Comparison of ENCODE assay signal across 16 cellular contexts in the genomic region with DNA sequence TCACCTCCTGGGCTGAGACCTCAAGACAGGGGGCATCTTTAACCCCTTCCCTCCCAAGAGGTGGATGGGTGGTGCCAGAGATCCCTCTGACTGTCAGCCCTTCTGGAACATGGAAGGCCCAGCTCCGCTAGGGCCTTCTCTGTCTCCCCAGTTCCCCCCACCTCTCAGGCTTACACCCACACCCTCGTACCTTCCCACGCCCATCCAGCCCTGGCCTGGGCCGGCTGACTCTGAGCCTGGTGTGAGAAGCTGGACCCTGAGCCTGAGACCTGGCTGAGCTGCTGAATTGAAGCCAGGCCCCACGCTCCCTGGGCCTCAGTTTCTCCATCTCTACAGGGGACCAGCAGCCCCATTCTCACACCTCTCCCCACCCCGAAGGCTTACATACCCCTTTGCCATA. TPM values are rescaled to one million over a fixed set of nuclear protein-coding genes. Genes with fewer than 3 reads are reported as not detected.
DNase-seq lines count a peak whose midpoint lies in the region; ATAC-seq and TF ChIP-seq lines count a peak whose summit lies in the region.
"Had no signal": no experiment of that assay in that cellular context is flagged by ENCODE, and none has a peak within 500 bp of the region (broad histone marks: within the 10 kb centered on the region; RNA-seq: fewer than 3 reads in every experiment).

No MANE protein-coding gene starts in this region.

- TF ChIP-seq POLR2A in esophagus squamous epithelium (IDR thresholded peaks at IDR 0.05): no peak

- H3K27ac ChIP-seq in BLaER1 (peak overlapping the region; percentile 61), Panc1 (ENCODE audit: low read length) (peak overlapping the region; percentile 100), esophagus squamous epithelium (peak overlapping the region; percentile 93 to 98 (median 98)), trophoblast cell (ENCODE audit: low read depth, low read length) (no peak overlapping the region), hepatocyte (no peak overlapping the region)

- H3K36me3 ChIP-seq in BLaER1: no peaks in the 10 kb centered on the region
- peaks cover 21% of the 10 kb centered on the region for H3K36me3 ChIP-seq in Panc1 (ENCODE audit: control insufficient read depth, insufficient read depth, low read length)
- peaks cover 12 to 59% (median 17%) of the 10 kb centered on the region in 3 donors for H3K36me3 ChIP-seq in esophagus squamous epithelium
- peaks cover 35 to 38% of the 10 kb centered on the region in 2 experiments for H3K36me3 ChIP-seq in trophoblast cell (ENCODE audit: control insufficient read depth in 1 of 2, insufficient read depth in 2 of 2, low read length in 2 of 2)
- H3K36me3 ChIP-seq in hepatocyte (replicated peaks; ENCODE audit: insufficient read depth, low read depth): no peaks in the 10 kb centered on the region

- BruUV-seq in Panc1 (replicated peaks; lab: Mats Ljungman, UMichigan): no TSS peak

- TF ChIP-seq CTCF in Panc1 (IDR thresholded peaks at IDR 0.05) (no peak), esophagus squamous epithelium (IDR thresholded peaks at IDR 0.05) (no peak), hepatocyte (IDR thresholded peaks at IDR 0.05; ENCODE audit: poor library complexity) (no peak)

- H3K27me3 ChIP-seq in BLaER1 (peaks cover 43% of the 10 kb centered on the region), Panc1 (ENCODE audit: control insufficient read depth, insufficient read depth, low read length) (no peaks in the 10 kb centered on the region), esophagus squamous epithelium (peaks cover 0 to 5% (median 0%) of the 10 kb centered on the region in 4 donors), trophoblast cell (ENCODE audit: insufficient read depth, low read length) (no peaks in the 10 kb centered on the region), hepatocyte (no peaks in the 10 kb centered on the region)

- H3K79me2 ChIP-seq in trophoblast cell (ENCODE audit: control insufficient read depth, insufficient read depth, low read length, poor library complexity) (peaks cover 24% of the 10 kb centered on the region), hepatocyte (peaks cover 73% of the 10 kb centered on the region)

- H3K23ac ChIP-seq in trophoblast cell (ENCODE audit: low read length): no peak overlapping the region

- WGBS in esophagus squamous epithelium, 2 donors: 54 to 71% methylated on average over 3 to 4 of the region's 6 CpGs
- WGBS in trophoblast cell (ENCODE audit: extremely low coverage, insufficient coverage, insufficient read length): no CpG with 5 or more reads among the region's 6 CpGs
- 95% methylated on average over 6 of the region's 6 CpGs for WGBS in hepatocyte (ENCODE audit: low lambda C conversion rate, missing lambda C conversion rate)

- peak overlapping the region; percentile 25 for H2AK5ac ChIP-seq in trophoblast cell (ENCODE audit: low read length)

- H4K91ac ChIP-seq in trophoblast cell (ENCODE audit: low read depth, low read length): peak overlapping the region; percentile 99

- H3K4me2 ChIP-seq in BLaER1 (peak overlapping the region; percentile 78), trophoblast cell (ENCODE audit: low read length) (no peak overlapping the region), hepatocyte (no peak overlapping the region)

- in situ Hi-C loops in Panc1 (cut with HindIII; ENCODE audit: low pct_unique_long_range_greater_than_20kb, low sequenced_read_pairs): no loop called here

- H4K8ac ChIP-seq in trophoblast cell (ENCODE audit: low read depth, low read length): no peak overlapping the region

- H4K20me1 ChIP-seq in BLaER1: peaks cover 32% of the 10 kb centered on the region
- H4K20me1 ChIP-seq in hepatocyte (ENCODE audit: insufficient read depth, poor library complexity, severe bottlenecking): no peaks in the 10 kb centered on the region

- H4K12ac ChIP-seq in trophoblast cell (ENCODE audit: low read depth, low read length): no peak overlapping the region

- peaks cover 66% of the 10 kb centered on the region for H3K79me1 ChIP-seq in trophoblast cell (ENCODE audit: low read length)

- H3K18ac ChIP-seq in trophoblast cell (ENCODE audit: low read length): peak overlapping the region; percentile 58

- H3K4me1 ChIP-seq in BLaER1: peaks cover 81% of the 10 kb centered on the region
- peaks cover 64% of the 10 kb centered on the region for H3K4me1 ChIP-seq in Panc1 (ENCODE audit: control insufficient read depth, insufficient read depth, low read length)
- H3K4me1 ChIP-seq in esophagus squamous epithelium: peaks cover 38 to 100% (median 52%) of the 10 kb centered on the region in 3 donors
- H3K4me1 ChIP-seq in trophoblast cell (ENCODE audit: control insufficient read depth in 1 of 2, insufficient read depth in 2 of 2, low read length in 2 of 2): peaks cover 51 to 52% of the 10 kb centered on the region in 2 experiments
- H3K4me1 ChIP-seq in hepatocyte (ENCODE audit: insufficient read depth): peaks cover 62% of the 10 kb centered on the region

- POLR2A ChIA-PET in Panc1 (lab: Charles Lee): no interaction called here

- H2AFZ ChIP-seq in trophoblast cell (ENCODE audit: insufficient read depth, low read length, poor library complexity): no peak overlapping the region
- H2AFZ ChIP-seq in hepatocyte: no peak overlapping the region

- H3K9me2 ChIP-seq in hepatocyte (replicated peaks; ENCODE audit: insufficient read depth): no peaks in the 10 kb centered on the region

- H3K4ac ChIP-seq in trophoblast cell (ENCODE audit: low read depth, low read length): peak overlapping the region; percentile 48

- ATAC-seq in Panc1 (no peak), GM21723 (IDR thresholded peaks at IDR 0.05; ENCODE audit: unreplicated experiment) (no peak), HG03095 (IDR thresholded peaks at IDR 0.05; ENCODE audit: unreplicated experiment) (no peak)
- ATAC-seq: activated CD8-positive, alpha-beta memory T cell treated with anti-CD3 and anti-CD28 coated beads, Interleukin-2, amount 10 ng/mL, durations not matched to agents 7 days and 5 days; left cardiac atrium; stimulated activated naive B cell treated with anti-CD40 and anti-IgM and Interleukin-4, amounts not matched to agents 10 μg/mL and 1 μg/mL and 100 μg/mL, for 72 hours had no signal

- intact Hi-C loops in Panc1 (cut with micrococcal nuclease; ENCODE audit: unreplicated experiment) (no loop called here), esophagus squamous epithelium (cut with DNase I) (no loop called here)

- peak overlapping the region; percentile 34 for H3K14ac ChIP-seq in trophoblast cell (ENCODE audit: low read length)

- H3K9ac ChIP-seq in BLaER1: peak overlapping the region; percentile 34; the same call in 1 of the 2 replicates
- no peak overlapping the region for H3K9ac ChIP-seq in trophoblast cell (ENCODE audit: low read length)

- peak overlapping the region; percentile 3 for H2BK120ac ChIP-seq in trophoblast cell (ENCODE audit: insufficient read depth, low read length, poor library complexity)

- no peaks in the 10 kb centered on the region for H3K9me3 ChIP-seq in BLaER1
- no peaks in the 10 kb centered on the region for H3K9me3 ChIP-seq in Panc1 (ENCODE audit: control insufficient read depth, insufficient read depth, low read depth, low read length)
- H3K9me3 ChIP-seq in esophagus squamous epithelium: no peaks in the 10 kb centered on the region
- no peaks in the 10 kb centered on the region for H3K9me3 ChIP-seq in trophoblast cell (ENCODE audit: insufficient read depth, low read depth, low read length)
- no peaks in the 10 kb centered on the region for H3K9me3 ChIP-seq in hepatocyte (ENCODE audit: low read depth)

- CTCF ChIA-PET in Panc1 (lab: Charles Lee): no interaction called here

- H2BK5ac ChIP-seq in trophoblast cell (ENCODE audit: low read depth, low read length, poor library complexity): peak overlapping the region; percentile 10

- no peak for DNase-seq in Panc1 (ENCODE audit: low read depth, low spot score)
- DNase-seq in esophagus squamous epithelium (lab: John Stamatoyannopoulos, UW): no peak
- no peak for DNase-seq in trophoblast cell
- no peak for DNase-seq in hepatocyte (ENCODE audit: low spot score)
- DNase-seq in COLO829 (ENCODE audit: low spot score): no peak
- DNase-seq: activated CD8-positive, alpha-beta memory T cell treated with anti-CD3 and anti-CD28 coated beads, Interleukin-2, amount 10 ng/mL, durations not matched to agents 7 days and 5 days; activated naive CD4-positive, alpha-beta T cell; effector CD4-positive, alpha-beta T cell; left cardiac atrium; naive B cell; NCI-H146; stimulated activated naive B cell treated with anti-CD40 and anti-IgM and Interleukin-4, amounts not matched to agents 10 μg/mL and 1 μg/mL and 100 μg/mL, for 72 hours had no signal

- H2BK12ac ChIP-seq in trophoblast cell (ENCODE audit: low read length): peak overlapping the region; percentile 56

- H3K4me3 ChIP-seq in BLaER1 (no peak overlapping the region), Panc1 (ENCODE audit: low read depth in 2 of 2, low read length in 2 of 2) (peak overlapping the region; percentile 91 to 93), esophagus squamous epithelium (peak overlapping the region in 3 of 4 donors; percentile 79 to 96 (median 95)), trophoblast cell (ENCODE audit: low read depth, low read length) (no peak overlapping the region), hepatocyte (no peak overlapping the region)

RNA-seq across cellular contexts. Expression of a gene that starts 5.4 kb away (rescaled TPM):
- total RNA-seq in Panc1 (2021; ENCODE audit: unreplicated experiment) (263 TPM), esophagus squamous epithelium (100 to 1,000 TPM in 3 of 4 donors, 10 to 100 TPM in 1; 87.5 to 225 (median 137) TPM), hepatocyte (26.7 and 27.3 TPM in 2 replicates)
- polyA plus RNA-seq in Panc1 (2012; ENCODE audit: insufficient read length): 254 TPM
- 27.6 and 30.3 TPM in 2 replicates for polyA plus RNA-seq in trophoblast cell (2013)
- 20.0 and 20.4 TPM in 2 replicates for polyA plus RNA-seq in hepatocyte
- total RNA-seq: activated CD8-positive, alpha-beta memory T cell treated with anti-CD3 and anti-CD28 coated beads, Interleukin-2, amount 10 ng/mL, durations not matched to agents 7 days and 5 days had no signal
- polyA plus RNA-seq: IgD-negative memory B cell had no signal

Comparison
In these comparisons a context has a peak if more than half of its experiments do, and no peak if none do; other contexts are left out.
1. H3K27ac ChIP-seq: peak in BLaER1 (single experiment), Panc1 (single experiment) and esophagus squamous epithelium (4 of 4); none in trophoblast cell (single experiment) and hepatocyte (single experiment).
2. H3K4me3 ChIP-seq: peak in Panc1 (2 of 2) and esophagus squamous epithelium (3 of 4); none in BLaER1 (single experiment), trophoblast cell (single experiment) and hepatocyte (single experiment).